1 cellular context compared by ENCODE assay signal in genomic region chr17:57544834-57545463, GRCh38.
TF ChIP-seq lines count a peak whose summit lies in the region.

No MANE protein-coding gene starts in this region.

TF ChIP-seq in HEK293, 187 proteins besides CTCF, POLR2A, EP300 and RAD21 (continued from another document and continues in another):
- TF ChIP-seq ZNF274 (IDR thresholded peaks at IDR 0.05; ENCODE audit: low read length) = no peak
- TF ChIP-seq ZNF274 (tag by site-specific recombination; IDR thresholded peaks at IDR 0.05; ENCODE audit: borderline replicate concordance) = no peak
- no peak for TF ChIP-seq PBX3 (CRISPR knock-in tag; IDR thresholded peaks at IDR 0.05)
- TF ChIP-seq ZNF214 (tag by site-specific recombination; IDR thresholded peaks at IDR 0.05; ENCODE audit: borderline replicate concordance) = peak; percentile 14; the same call in 1 of the 2 replicates
- no peak for TF ChIP-seq ZNF585B (tag by site-specific recombination; IDR thresholded peaks at IDR 0.05)
- TF ChIP-seq KLF17 (tag by site-specific recombination; IDR thresholded peaks at IDR 0.05) = peak; percentile 33; the same call in 1 of the 2 replicates
- peak; percentile 68; the same call in 1 of the 2 replicates for TF ChIP-seq ZNF580 (tag by site-specific recombination; IDR thresholded peaks at IDR 0.05)
- no peak for TF ChIP-seq ZEB2 (tag by site-specific recombination; IDR thresholded peaks at IDR 0.05)
- no peak for TF ChIP-seq ZNF76 (tag by site-specific recombination; IDR thresholded peaks at IDR 0.05; ENCODE audit: borderline replicate concordance, low read depth)
- TF ChIP-seq ZNF670 (tag by site-specific recombination; IDR thresholded peaks at IDR 0.05; ENCODE audit: low read depth) = no peak
- peak; percentile 71; the same call in 1 of the 2 replicates for TF ChIP-seq GLI2 (tag by site-specific recombination; IDR thresholded peaks at IDR 0.05; ENCODE audit: borderline replicate concordance, low read depth)
- peak; percentile 21; the same call in 1 of the 2 replicates for TF ChIP-seq ZNF660 (tag by site-specific recombination; IDR thresholded peaks at IDR 0.05)
- no peak for TF ChIP-seq KLF9 (tag by site-specific recombination; IDR thresholded peaks at IDR 0.05; ENCODE audit: low read depth)
- TF ChIP-seq ZNF777 (tag by site-specific recombination; IDR thresholded peaks at IDR 0.05; ENCODE audit: borderline replicate concordance) = no peak
- TF ChIP-seq ZXDB (tag by site-specific recombination; IDR thresholded peaks at IDR 0.05) = peak; percentile 96
- no peak for TF ChIP-seq PRDM2 (tag by site-specific recombination; IDR thresholded peaks at IDR 0.05; ENCODE audit: borderline replicate concordance)
- TF ChIP-seq ZNF701 (tag by site-specific recombination; IDR thresholded peaks at IDR 0.05) = no peak
- no peak for TF ChIP-seq ZNF830 (tag by site-specific recombination; IDR thresholded peaks at IDR 0.05; ENCODE audit: low read depth)
- no peak for TF ChIP-seq ZNF19 (tag by site-specific recombination; IDR thresholded peaks at IDR 0.05; ENCODE audit: low read depth)
- TF ChIP-seq ZNF518A (tag by site-specific recombination; conservative IDR thresholded peaks at IDR 0.05; ENCODE audit: low read depth) = no peak
- TF ChIP-seq SETDB1 (IDR thresholded peaks at IDR 0.05; ENCODE audit: insufficient read length, low read length) = no peak
- TF ChIP-seq KLF16 (tag by site-specific recombination; IDR thresholded peaks at IDR 0.05) = peak; percentile 65
- peak; percentile 94 for TF ChIP-seq ZNF843 (tag by site-specific recombination; IDR thresholded peaks at IDR 0.05)
- peak; percentile 65 for TF ChIP-seq PRDM4 (tag by site-specific recombination; IDR thresholded peaks at IDR 0.05)
- TF ChIP-seq ZNF18 (tag by site-specific recombination; IDR thresholded peaks at IDR 0.05) = no peak; the same call in 1 of the 2 replicates
- no peak for TF ChIP-seq ZNF324 (tag by site-specific recombination; IDR thresholded peaks at IDR 0.05)
- TF ChIP-seq ZNF624 (tag by site-specific recombination; IDR thresholded peaks at IDR 0.05) = no peak
- no peak for TF ChIP-seq HOXD13 (CRISPR knock-in tag; IDR thresholded peaks at IDR 0.05; ENCODE audit: borderline replicate concordance)
- TF ChIP-seq ZBTB44 (tag by site-specific recombination; IDR thresholded peaks at IDR 0.05) = peak; percentile 62; the same call in 1 of the 2 replicates
- no peak for TF ChIP-seq ZNF121 (tag by site-specific recombination; IDR thresholded peaks at IDR 0.05)
- TF ChIP-seq REPIN1 (tag by site-specific recombination; IDR thresholded peaks at IDR 0.05; ENCODE audit: low read depth) = no peak
- TF ChIP-seq ZNF521 (tag by site-specific recombination; IDR thresholded peaks at IDR 0.05) = no peak
- TF ChIP-seq TCF7L2 (IDR thresholded peaks at IDR 0.05; ENCODE audit: borderline replicate concordance, low read depth, low read length) = peak; percentile 37; the same call in 1 of the 2 replicates
- TF ChIP-seq ZNF416 (tag by site-specific recombination; IDR thresholded peaks at IDR 0.05) = no peak
- no peak for TF ChIP-seq ZNF488 (tag by site-specific recombination; IDR thresholded peaks at IDR 0.05)
- TF ChIP-seq ZNF133 (tag by site-specific recombination; IDR thresholded peaks at IDR 0.05) = no peak
- no peak for TF ChIP-seq HOXA7 (CRISPR knock-in tag; IDR thresholded peaks at IDR 0.05; ENCODE audit: borderline replicate concordance)
